In genomic region chr2:70498054-70498453, GRCh38 we compare ENCODE assay signal across 9 cellular contexts. TPM values are rescaled to one million over a fixed set of nuclear protein-coding genes. Genes with fewer than 3 reads are reported as not detected.
DNase-seq lines count a peak whose midpoint lies in the region; ATAC-seq and TF ChIP-seq lines count a peak whose summit lies in the region.
"Had no signal": no experiment of that assay in that cellular context is flagged by ENCODE, and none has a peak within 500 bp of the region (broad histone marks: within the 10 kb centered on the region; RNA-seq: fewer than 3 reads in every experiment).

No MANE protein-coding gene starts in this region.

- no peak overlapping the region for H2AFZ ChIP-seq in OCI-LY7 (ENCODE audit: low read length)

- no peaks in the 10 kb centered on the region for H4K20me1 ChIP-seq in OCI-LY7 (ENCODE audit: insufficient read depth, low read length)

- CTCF ChIA-PET in A673 (lab: Charles Lee) (interaction anchor here (1.2 kb wide), 1 partner anchor 194 kb away, joined by 4 read pairs; no protein-coding TSS in a partner anchor), OCI-LY7 (lab: Charles Lee; ENCODE audit: unreplicated experiment) (no interaction called here)

- ATAC-seq in GM18870 (IDR thresholded peaks at IDR 0.05; ENCODE audit: unreplicated experiment) (no peak), GM21423 (IDR thresholded peaks at IDR 0.05; ENCODE audit: unreplicated experiment) (no peak)

- intact Hi-C loops in A673 (cut with micrococcal nuclease; ENCODE audit: unreplicated experiment) (no loop called here), OCI-LY7 (cut with micrococcal nuclease; ENCODE audit: unreplicated experiment) (no loop called here)

- peaks cover 65% of the 10 kb centered on the region for H3K27me3 ChIP-seq in A673 (replicated peaks; ENCODE audit: insufficient read depth, low read depth, low read length, poor library complexity)
- H3K27me3 ChIP-seq: sigmoid colon had no signal

- DNase-seq in A673 (ENCODE audit: low spot score) (no peak), ELR (ENCODE audit: low read depth) (peak; percentile 50), OCI-LY7 (ENCODE audit: low spot score) (peak; percentile 4), fibroblast of mammary gland (ENCODE audit: low read depth) (no peak)
- no peak for DNase-seq in central memory CD4-positive, alpha-beta T cell
- no peak for DNase-seq in activated CD8-positive, alpha-beta memory T cell treated with anti-CD3 and anti-CD28 coated beads for 24 hours
- DNase-seq: sigmoid colon had no signal

- BruUV-seq in A673 (replicated peaks; lab: Mats Ljungman, UMichigan) (no TSS peak), OCI-LY7 (replicated peaks; lab: Mats Ljungman, UMichigan) (no TSS peak)

- no peak overlapping the region for H3K4me2 ChIP-seq in OCI-LY7 (ENCODE audit: low read length)

- H3K79me2 ChIP-seq in OCI-LY7 (ENCODE audit: insufficient read depth, low read depth, low read length): no peaks in the 10 kb centered on the region

- no peaks in the 10 kb centered on the region for H3K36me3 ChIP-seq in A673 (ENCODE audit: insufficient read depth, low read length, poor library complexity, severe bottlenecking)
- H3K36me3 ChIP-seq in OCI-LY7 (ENCODE audit: insufficient read depth, low read length): no peaks in the 10 kb centered on the region
- H3K36me3 ChIP-seq: sigmoid colon had no signal

- H3K4me3 ChIP-seq in A673 (ENCODE audit: low read depth, low read length, poor library complexity, severe bottlenecking): no peak overlapping the region
- no peak overlapping the region for H3K4me3 ChIP-seq in OCI-LY7 (ENCODE audit: low read depth, low read length, poor library complexity, severe bottlenecking)
- no peak overlapping the region for H3K4me3 ChIP-seq in fibroblast of mammary gland (ENCODE audit: control insufficient read depth, low read depth, low read length)
- H3K4me3 ChIP-seq: sigmoid colon had no signal

- TF ChIP-seq CTCF in A673 (conservative IDR thresholded peaks at IDR 0.05; ENCODE audit: low read depth, low read length) (peak; percentile 36; the same call in 1 of the 2 replicates), OCI-LY7 (conservative IDR thresholded peaks at IDR 0.05; ENCODE audit: low read length) (peak; percentile 49), fibroblast of mammary gland (conservative IDR thresholded peaks at IDR 0.05; ENCODE audit: control insufficient read depth, insufficient read depth, low read depth, low read length) (peak; percentile 2)

- H3K9me3 ChIP-seq in A673 (ENCODE audit: low read depth, low read length, poor library complexity, severe bottlenecking): no peaks in the 10 kb centered on the region
- no peaks in the 10 kb centered on the region for H3K9me3 ChIP-seq in OCI-LY7 (ENCODE audit: low read length)
- H3K9me3 ChIP-seq: sigmoid colon had no signal

- H3K27ac ChIP-seq in A673 (ENCODE audit: low read depth, low read length, poor library complexity, severe bottlenecking): no peak overlapping the region
- H3K27ac ChIP-seq in OCI-LY7 (ENCODE audit: low read depth, low read length, poor library complexity, severe bottlenecking): no peak overlapping the region
- H3K27ac ChIP-seq: sigmoid colon had no signal

- H3K9me2 ChIP-seq in OCI-LY7 (ENCODE audit: insufficient read depth, low read length): no peaks in the 10 kb centered on the region

- POLR2A ChIA-PET in A673 (lab: Charles Lee; ENCODE audit: low non-redundant PET) (interaction anchor here (0.6 kb wide), 1 partner anchor 827 kb away, joined by 15 read pairs; no protein-coding TSS in a partner anchor), OCI-LY7 (lab: Charles Lee) (no interaction called here)

- H3K4me1 ChIP-seq in A673 (ENCODE audit: insufficient read depth, low read length, poor library complexity, severe bottlenecking) (no peaks in the 10 kb centered on the region), OCI-LY7 (ENCODE audit: insufficient read depth, low read length, poor library complexity, severe bottlenecking) (no peaks in the 10 kb centered on the region)
- H3K4me1 ChIP-seq: sigmoid colon had no signal

RNA-seq across cellular contexts. Expression of gene TGFA, which starts 55.6 kb away (rescaled TPM):
- total RNA-seq in A673 (2021): 0.13 TPM in 1 of 2 replicates, not detected in the other
- not detected in 2 replicates for total RNA-seq in OCI-LY7 (2014; rRNA removed; shearing (Covaris generic))
- total RNA-seq in OCI-LY7 (2022): not detected in 2 replicates

Comparison
In these comparisons a context has a peak if more than half of its experiments do, and no peak if none do; other contexts are left out.
1. DNase-seq: peak in ELR (single experiment) and OCI-LY7 (single experiment); none in A673 (single experiment), fibroblast of mammary gland (single experiment), central memory CD4-positive, alpha-beta T cell (single experiment) and activated CD8-positive, alpha-beta memory T cell treated with anti-CD3 and anti-CD28 coated beads for 24 hours (single experiment).
2. Peak in every context shown above with its lines, with median percentiles within 50 percentile points of each other: CTCF ChIP-seq.